Comparison of ENCODE assay signal across 8 cellular contexts in the genomic region with DNA sequence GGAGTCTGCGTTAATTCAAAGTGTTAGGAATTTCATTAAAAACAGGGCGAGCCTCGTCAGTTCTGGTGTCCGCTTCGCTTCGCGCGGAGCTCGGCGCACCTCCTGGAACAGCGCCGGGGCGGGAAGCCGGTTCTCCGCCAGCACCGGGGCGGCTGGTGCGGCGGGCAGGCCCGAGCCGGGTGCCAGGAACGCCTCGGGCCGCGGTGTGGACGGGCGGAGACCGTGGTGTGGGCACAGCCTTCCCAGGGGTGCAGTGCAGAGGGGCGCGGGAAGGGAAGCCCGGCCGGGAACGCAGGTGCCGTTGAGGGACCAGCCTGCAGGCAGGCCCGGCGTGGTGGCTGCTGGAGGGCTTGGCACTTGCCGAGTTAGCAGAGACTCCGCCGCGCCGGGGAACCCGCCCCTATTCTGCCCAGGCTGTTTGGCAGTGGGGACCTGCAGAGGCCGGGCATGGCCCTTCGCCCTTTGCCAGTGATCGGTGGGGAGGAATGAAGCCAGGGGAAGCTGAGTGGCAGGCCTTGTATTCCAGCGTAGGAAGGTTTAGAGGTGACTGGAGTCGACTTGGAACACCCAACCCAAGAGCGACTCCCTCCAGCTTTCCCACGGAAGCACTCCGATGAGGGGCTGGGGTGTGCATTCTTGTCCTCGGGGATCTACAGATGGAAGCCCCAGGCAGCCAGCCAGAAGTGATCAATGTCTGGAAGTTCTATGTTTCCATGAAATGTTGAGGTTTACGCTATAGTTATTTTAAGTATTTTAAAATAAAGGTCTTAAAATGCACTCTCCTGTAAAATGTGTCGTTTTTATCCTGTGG. TPM values are rescaled to one million over a fixed set of nuclear protein-coding genes. Genes with fewer than 3 reads are reported as not detected.
A peak's percentile ranks its signal among the peaks of the same experiment; 100 is the strongest.
DNase-seq lines count a peak whose midpoint lies in the region; ATAC-seq and TF ChIP-seq lines count a peak whose summit lies in the region.

No MANE protein-coding gene starts in this region.

- peaks cover 4% of the 10 kb centered on the region for H3K27me3 Mint-ChIP-seq in activated CD4-positive, alpha-beta memory T cell treated with anti-CD3 and anti-CD28 coated beads, Interleukin-2, amount 10 ng/mL, durations not matched to agents 7 days and 5 days
- H3K27me3 Mint-ChIP-seq in effector memory CD8-positive, alpha-beta T cell = no peaks in the 10 kb centered on the region

- peak overlapping the region in 1 of 2 experiments; percentile 51; a peak in 2 of 4 replicates for H3K4me3 ChIP-seq in DND-41 (ENCODE audit: low read depth in 1 of 2, low read length in 2 of 2)
- peak overlapping the region; percentile 50 for H3K4me3 ChIP-seq in HUES6 (ENCODE audit: low read depth, low read length)

- H3K4me2 ChIP-seq in DND-41 (ENCODE audit: insufficient read depth, low read length) = peak overlapping the region; percentile 52

- H2AFZ ChIP-seq in DND-41 (ENCODE audit: low read depth, low read length) = peak overlapping the region; percentile 78

- H3K27me3 ChIP-seq in DND-41 (ENCODE audit: insufficient read depth, low read length, poor library complexity) (no peaks in the 10 kb centered on the region), HUES6 (ENCODE audit: control insufficient read depth, insufficient read depth, low read length) (0 out of 2 replicates have a peak, but pooled peaks cover 4% of the 10 kb centered on the region)

- ATAC-seq in DND-41 (ENCODE audit: insufficient read depth, low read depth) (no peak), HG03108 (IDR thresholded peaks at IDR 0.05; ENCODE audit: unreplicated experiment) (no peak)
- no peak for ATAC-seq in effector memory CD8-positive, alpha-beta T cell (replicated peaks)
- ATAC-seq in stimulated activated effector memory CD8-positive, alpha-beta T cell treated with anti-CD3 and anti-CD28 coated beads, Interleukin-12 subunit alpha, Interleukin-12 subunit beta, amount 100 ng/mL, for 72 hours = peak; percentile 0

- peaks cover 32% of the 10 kb centered on the region for H4K20me1 ChIP-seq in DND-41 (ENCODE audit: insufficient read depth, low read length)

- peaks cover 35% of the 10 kb centered on the region for H3K4me1 Mint-ChIP-seq in activated CD4-positive, alpha-beta memory T cell treated with anti-CD3 and anti-CD28 coated beads, Interleukin-2, amount 10 ng/mL, durations not matched to agents 7 days and 5 days
- peaks cover 26 to 35% of the 10 kb centered on the region in 2 donors for H3K4me1 Mint-ChIP-seq in effector memory CD8-positive, alpha-beta T cell (ENCODE audit: low read depth in 2 of 2)
- H3K4me1 Mint-ChIP-seq in stimulated activated effector memory CD8-positive, alpha-beta T cell treated with anti-CD3 and anti-CD28 coated beads, Interleukin-12 subunit alpha, Interleukin-12 subunit beta, amount 100 ng/mL, for 72 hours = peaks cover 39% of the 10 kb centered on the region

- no peaks in the 10 kb centered on the region for H3K9me3 Mint-ChIP-seq in activated CD4-positive, alpha-beta memory T cell treated with anti-CD3 and anti-CD28 coated beads, Interleukin-2, amount 10 ng/mL, durations not matched to agents 7 days and 5 days
- no peaks in the 10 kb centered on the region for H3K9me3 Mint-ChIP-seq in effector memory CD8-positive, alpha-beta T cell
- no peaks in the 10 kb centered on the region for H3K9me3 Mint-ChIP-seq in stimulated activated effector memory CD8-positive, alpha-beta T cell treated with anti-CD3 and anti-CD28 coated beads, Interleukin-12 subunit alpha, Interleukin-12 subunit beta, amount 100 ng/mL, for 72 hours

- peaks cover 23% of the 10 kb centered on the region for H3K36me3 Mint-ChIP-seq in activated CD4-positive, alpha-beta memory T cell treated with anti-CD3 and anti-CD28 coated beads, Interleukin-2, amount 10 ng/mL, durations not matched to agents 7 days and 5 days (ENCODE audit: low read depth)
- H3K36me3 Mint-ChIP-seq in effector memory CD8-positive, alpha-beta T cell (ENCODE audit: insufficient read depth) = peaks cover 34% of the 10 kb centered on the region
- H3K36me3 Mint-ChIP-seq in stimulated activated effector memory CD8-positive, alpha-beta T cell treated with anti-CD3 and anti-CD28 coated beads, Interleukin-12 subunit alpha, Interleukin-12 subunit beta, amount 100 ng/mL, for 72 hours = peaks cover 36% of the 10 kb centered on the region

- H3K27ac ChIP-seq in DND-41 (ENCODE audit: low read length) = peak overlapping the region; percentile 87
- H3K27ac ChIP-seq in HUES6 (ENCODE audit: low read depth, low read length) = peak overlapping the region; percentile 81

- peaks cover 9% of the 10 kb centered on the region for H3K9me3 ChIP-seq in DND-41 (ENCODE audit: insufficient read depth, low read length, severe bottlenecking)
- 0 out of 2 replicates have a peak, but pooled peaks cover 2% of the 10 kb centered on the region for H3K9me3 ChIP-seq in HUES6 (ENCODE audit: control insufficient read depth, insufficient read depth, low read depth, low read length)

- H3K36me3 ChIP-seq in DND-41 (ENCODE audit: insufficient read depth, low read length) = peaks cover 7% of the 10 kb centered on the region; the same call in 1 of the 2 replicates
- H3K36me3 ChIP-seq in HUES6 (ENCODE audit: control insufficient read depth, insufficient read depth, low read length) = 0 out of 2 replicates have a peak, but pooled peaks cover 4% of the 10 kb centered on the region

- peak overlapping the region; percentile 100 for H3K27ac Mint-ChIP-seq in activated CD4-positive, alpha-beta memory T cell treated with anti-CD3 and anti-CD28 coated beads, Interleukin-2, amount 10 ng/mL, durations not matched to agents 7 days and 5 days
- peak overlapping the region; percentile 97 to 98 for H3K27ac Mint-ChIP-seq in effector memory CD8-positive, alpha-beta T cell
- H3K27ac Mint-ChIP-seq in stimulated activated effector memory CD8-positive, alpha-beta T cell treated with anti-CD3 and anti-CD28 coated beads, Interleukin-12 subunit alpha, Interleukin-12 subunit beta, amount 100 ng/mL, for 72 hours = peak overlapping the region; percentile 97

- H3K9ac ChIP-seq in DND-41 (ENCODE audit: low read depth, low read length) = peak overlapping the region; percentile 45
- H3K9ac ChIP-seq in HUES6 (ENCODE audit: low read length) = peak overlapping the region; percentile 38

- no peak for TF ChIP-seq CTCF in DND-41 (IDR thresholded peaks at IDR 0.05; ENCODE audit: borderline replicate concordance, extremely low read depth, low read length, poor library complexity, severe bottlenecking)

- H3K79me2 ChIP-seq in DND-41 (ENCODE audit: insufficient read depth, low read length) = peaks cover 38% of the 10 kb centered on the region

- POLR2A ChIA-PET in activated CD4-positive, alpha-beta memory T cell treated with anti-CD3 and anti-CD28 coated beads, Interleukin-2, amount 10 ng/mL, durations not matched to agents 7 days and 5 days (lab: Charles Lee) = interaction anchor here (0.6 to 3.8 kb wide), 17 partner anchors 9 to 249 kb away, joined by 3 to 43 read pairs (median 4); a partner anchor contains a TSS

- peak overlapping the region; percentile 90 for H3K4me3 Mint-ChIP-seq in activated CD4-positive, alpha-beta memory T cell treated with anti-CD3 and anti-CD28 coated beads, Interleukin-2, amount 10 ng/mL, durations not matched to agents 7 days and 5 days
- peak overlapping the region; percentile 85 to 91 for H3K4me3 Mint-ChIP-seq in effector memory CD8-positive, alpha-beta T cell
- H3K4me3 Mint-ChIP-seq in stimulated activated effector memory CD8-positive, alpha-beta T cell treated with anti-CD3 and anti-CD28 coated beads, Interleukin-12 subunit alpha, Interleukin-12 subunit beta, amount 100 ng/mL, for 72 hours = peak overlapping the region; percentile 85

- peaks cover 32% of the 10 kb centered on the region for H3K4me1 ChIP-seq in DND-41 (ENCODE audit: insufficient read depth, low read length)
- peaks cover 11% of the 10 kb centered on the region; the same call in 1 of the 2 replicates for H3K4me1 ChIP-seq in HUES6 (ENCODE audit: control insufficient read depth, insufficient read depth, low read length)

- DNase-seq in DND-41 (peak; percentile 13), mucosa of gallbladder (ENCODE audit: low spot score) (peak; percentile 24), KG1 (lab: John Stamatoyannopoulos, UW) (no peak)
- peak; percentile 47 for DNase-seq in activated CD4-positive, alpha-beta memory T cell treated with anti-CD3 and anti-CD28 coated beads, Interleukin-2, amount 10 ng/mL, durations not matched to agents 7 days and 5 days
- peak in 2 of 3 experiments; percentile 14 to 24 for DNase-seq in effector memory CD8-positive, alpha-beta T cell
- DNase-seq in stimulated activated effector memory CD8-positive, alpha-beta T cell treated with anti-CD3 and anti-CD28 coated beads, Interleukin-12 subunit alpha, Interleukin-12 subunit beta, amount 100 ng/mL, for 72 hours (ENCODE audit: low spot score in 2 of 2) = peak in 1 of 2 donors; percentile 25

- CTCF ChIA-PET in activated CD4-positive, alpha-beta memory T cell treated with anti-CD3 and anti-CD28 coated beads, Interleukin-2, amount 10 ng/mL, durations not matched to agents 7 days and 5 days (lab: Charles Lee) = interaction anchor here (1.0 to 1.4 kb wide), 2 partner anchors 112 to 169 kb away, joined by 3 to 11 read pairs; no protein-coding TSS in a partner anchor

RNA-seq across cellular contexts. Expression of a gene that starts 0.9 kb away (rescaled TPM):
- total RNA-seq in activated CD4-positive, alpha-beta memory T cell treated with anti-CD3 and anti-CD28 coated beads, Interleukin-2, amount 10 ng/mL, durations not matched to agents 7 days and 5 days = 10 to 100 TPM; 82.8 to 85.1 TPM
- total RNA-seq in mucosa of gallbladder = 75.2 TPM
